Comparison of ENCODE assay signal across 16 cellular contexts in the genomic region with DNA sequence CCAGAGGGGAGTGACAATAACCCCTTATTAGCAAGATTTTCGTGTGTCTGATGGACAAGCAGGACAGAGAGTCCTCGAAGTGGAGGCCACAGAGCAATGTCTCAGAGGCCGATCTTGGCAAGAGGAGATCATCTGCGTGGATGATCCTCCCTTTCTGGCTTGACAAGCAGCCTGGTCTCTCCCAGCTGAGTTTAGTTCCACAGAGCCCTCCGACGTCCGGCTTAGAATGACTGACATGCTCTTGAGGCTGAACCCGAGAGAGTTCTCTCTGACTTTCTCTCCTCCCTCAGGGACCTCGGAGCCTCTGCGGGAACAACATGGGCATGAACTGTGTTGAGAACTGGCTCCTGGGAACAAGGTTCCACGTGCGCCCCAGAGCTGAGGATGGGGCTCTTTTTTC.
DNase-seq lines count a peak whose midpoint lies in the region; ATAC-seq, FAIRE-seq and TF ChIP-seq lines count a peak whose summit lies in the region.
"Had no signal": no experiment of that assay in that cellular context is flagged by ENCODE, and none has a peak within 500 bp of the region (broad histone marks: within the 10 kb centered on the region; RNA-seq: fewer than 3 reads in every experiment).

No MANE protein-coding gene starts in this region.

- no peaks in the 10 kb centered on the region for H4K20me1 ChIP-seq in DND-41 (ENCODE audit: insufficient read depth, low read length)

- no peaks in the 10 kb centered on the region for H3K27me3 ChIP-seq in DND-41 (ENCODE audit: insufficient read depth, low read length, poor library complexity)
- H3K27me3 ChIP-seq in bronchial epithelial cell (ENCODE audit: control insufficient read depth, insufficient read depth, low read length): no peaks in the 10 kb centered on the region

- H3K4me3 ChIP-seq in DND-41 (ENCODE audit: low read depth in 1 of 2, low read length in 2 of 2): peak overlapping the region in 1 of 2 experiments; percentile 34; a peak in 1 of 4 replicates
- no peak overlapping the region for H3K4me3 ChIP-seq in bronchial epithelial cell (ENCODE audit: low read depth, low read length)

- no peaks in the 10 kb centered on the region for H3K9me3 ChIP-seq in DND-41 (ENCODE audit: insufficient read depth, low read length, severe bottlenecking)
- H3K9me3 ChIP-seq in KOPT-K1 (ENCODE audit: insufficient read depth, low read length, poor library complexity, severe bottlenecking): no peaks in the 10 kb centered on the region
- H3K9me3 ChIP-seq: BE2C had no signal

- DNase-seq in DND-41: no peak
- no peak for DNase-seq in bronchial epithelial cell (ENCODE audit: low read depth)
- DNase-seq in ureter (ENCODE audit: low spot score): peak; percentile 9
- no peak for DNase-seq in NCI-H524 treated with DMSO at 0.1 percent for 48 hours (lab: John Stamatoyannopoulos, UW)
- no peak for DNase-seq in HTR-8/SVneo (ENCODE audit: insufficient read length, low spot score)
- DNase-seq: ACHN; BE2C; CD4-positive, alpha-beta memory T cell; DMS153; DMS79; GOT3; H9 had no signal

- FAIRE-seq in bronchial epithelial cell (lab: Jason Lieb, UNC): peak; percentile 77
- FAIRE-seq in HTR-8/SVneo (lab: Jason Lieb, UNC): no peak
- FAIRE-seq: A204.1, HepG2 had no signal

- peaks cover 97% of the 10 kb centered on the region for H3K4me1 ChIP-seq in DND-41 (ENCODE audit: insufficient read depth, low read length)
- H3K4me1 ChIP-seq: BE2C had no signal

- peak overlapping the region; percentile 56 for H3K9ac ChIP-seq in DND-41 (ENCODE audit: low read depth, low read length)

- no peak for ATAC-seq in DND-41 (ENCODE audit: insufficient read depth, low read depth)
- ATAC-seq in HG03460 (IDR thresholded peaks at IDR 0.05; ENCODE audit: unreplicated experiment): no peak
- ATAC-seq: HepG2 had no signal

- peaks cover 10% of the 10 kb centered on the region for H3K79me2 ChIP-seq in DND-41 (ENCODE audit: insufficient read depth, low read length)

- H3K4me2 ChIP-seq in DND-41 (ENCODE audit: insufficient read depth, low read length): peak overlapping the region; percentile 57

- H3K36me3 ChIP-seq in DND-41 (ENCODE audit: insufficient read depth, low read length): no peaks in the 10 kb centered on the region
- no peaks in the 10 kb centered on the region for H3K36me3 ChIP-seq in KOPT-K1 (ENCODE audit: insufficient read depth, low read length)
- no peaks in the 10 kb centered on the region for H3K36me3 ChIP-seq in bronchial epithelial cell (ENCODE audit: control insufficient read depth, insufficient read depth, low read length)
- H3K36me3 ChIP-seq: BE2C had no signal

- peak overlapping the region; percentile 48; the same call in 1 of the 2 replicates for H2AFZ ChIP-seq in DND-41 (ENCODE audit: low read depth, low read length)

- H3K27ac ChIP-seq in DND-41 (ENCODE audit: low read length) (peak overlapping the region; percentile 98), KOPT-K1 (ENCODE audit: low read depth, low read length, poor library complexity, severe bottlenecking) (peak overlapping the region; percentile 97)

- no peak for TF ChIP-seq CTCF in DND-41 (IDR thresholded peaks at IDR 0.05; ENCODE audit: borderline replicate concordance, extremely low read depth, low read length, poor library complexity, severe bottlenecking)
- TF ChIP-seq CTCF in bronchial epithelial cell (IDR thresholded peaks at IDR 0.05; ENCODE audit: insufficient read depth, low read length, severe bottlenecking): no peak
